ENCODE assay signal across 17 cellular contexts in the genomic region with DNA sequence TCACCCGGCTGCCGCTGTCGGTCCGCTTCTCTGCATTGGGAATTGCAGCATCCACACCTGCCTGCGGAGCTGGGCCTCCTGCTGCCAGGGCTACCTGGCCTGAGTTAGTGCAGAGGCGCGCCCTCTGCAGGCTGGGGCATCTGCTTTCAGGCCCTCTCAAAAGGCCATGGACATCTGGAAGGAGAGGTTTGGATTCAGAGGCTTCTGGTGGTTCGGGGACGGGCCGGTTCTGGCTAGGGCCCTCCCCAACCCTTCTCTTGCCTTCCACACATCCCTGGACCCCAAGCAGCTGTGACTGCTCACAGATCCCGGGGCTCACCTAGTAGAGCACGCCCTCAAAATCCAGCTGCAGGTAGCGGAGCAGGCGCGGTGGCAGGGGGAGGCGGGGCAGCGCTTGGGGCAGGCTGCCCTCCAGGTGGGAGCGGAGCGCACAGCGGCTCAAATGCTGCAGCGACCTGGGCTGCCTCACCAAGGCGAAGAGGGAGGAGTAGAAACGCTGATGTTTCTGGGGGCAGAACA. TPM values are rescaled to one million over a fixed set of nuclear protein-coding genes. Genes with fewer than 3 reads are reported as not detected.
DNase-seq lines count a peak whose midpoint lies in the region; TF ChIP-seq lines count a peak whose summit lies in the region.
"Had no signal": no experiment of that assay in that cellular context is flagged by ENCODE, and none has a peak within 500 bp of the region (broad histone marks: within the 10 kb centered on the region; RNA-seq: fewer than 3 reads in every experiment).

No MANE protein-coding gene starts in this region.

- CTCF ChIA-PET in PC-9 (lab: Charles Lee) = interaction anchor here (0.6 kb wide), 1 partner anchor 54 kb away, joined by 4 read pairs; no protein-coding TSS in a partner anchor

- H3K4me2 ChIP-seq in PC-9 = no peak overlapping the region
- no peak overlapping the region for H3K4me2 ChIP-seq in neural progenitor cell

- H3K27me3 ChIP-seq in H7 (ENCODE audit: control insufficient read depth, insufficient read depth, low read length) = peaks cover 13% of the 10 kb centered on the region
- H3K27me3 ChIP-seq in PC-9 (ENCODE audit: insufficient read depth, low read depth) = peaks cover 67% of the 10 kb centered on the region
- peaks cover 71% of the 10 kb centered on the region for H3K27me3 ChIP-seq in neural progenitor cell
- H3K27me3 ChIP-seq in sigmoid colon = peaks cover 6 to 56% (median 26%) of the 10 kb centered on the region in 3 donors

- POLR2A ChIA-PET in PC-9 (lab: Charles Lee; ENCODE audit: unreplicated experiment) = interaction anchor here (0.5 kb wide), 1 partner anchor 71 kb away, joined by 3 read pairs; no protein-coding TSS in a partner anchor

- peak; percentile 90 for DNase-seq in H7
- DNase-seq in PC-9 = peak in 1 of 2 experiments; percentile 43
- no peak for DNase-seq in neural progenitor cell (ENCODE audit: low spot score)
- DNase-seq in stimulated activated naive CD4-positive, alpha-beta T cell treated with Interleukin-2 at 50 U/mL for 16 hours (lab: John Stamatoyannopoulos, UW) = no peak
- no peak for DNase-seq in sigmoid colon
- no peak for DNase-seq in DMS79 treated with DMSO at 0.1 percent for 48 hours (lab: John Stamatoyannopoulos, UW)
- DNase-seq: activated CD4-positive, alpha-beta T cell treated with anti-CD3 and anti-CD28 coated beads, Interleukin-2, amount 50 U/mL, for 1 hour; body of pancreas; cortex of kidney; erythroblast; NCI-H2029; NCI-H524 treated with DMSO at 0.1 percent for 48 hours; transverse colon had no signal

- H3K27ac Mint-ChIP-seq in neural progenitor cell = no peak overlapping the region
- H3K27ac Mint-ChIP-seq: activated naive CD8-positive, alpha-beta T cell; natural killer cell treated with Interleukin-12 subunit alpha and Interleukin-12 subunit beta and Interleukin-15 and Interleukin-18, amount 100 ng/mL, for 72 hours; stimulated activated memory B cell treated with anti-CD40 and anti-IgM and Interleukin-4, amounts not matched to agents 10 μg/mL and 1 μg/mL and 100 μg/mL, for 72 hours had no signal

- no peaks in the 10 kb centered on the region for H3K36me3 ChIP-seq in H7 (replicated peaks; ENCODE audit: control insufficient read depth, insufficient read depth, low read length)
- H3K36me3 ChIP-seq in PC-9 (ENCODE audit: low read depth) = no peaks in the 10 kb centered on the region
- no peaks in the 10 kb centered on the region for H3K36me3 ChIP-seq in neural progenitor cell
- H3K36me3 ChIP-seq in sigmoid colon = no peaks in the 10 kb centered on the region
- H3K36me3 ChIP-seq: transverse colon had no signal

- no peaks in the 10 kb centered on the region for H3F3A ChIP-seq in PC-9 (ENCODE audit: insufficient read depth, low read depth)
- H3F3A ChIP-seq in neural progenitor cell (ENCODE audit: low read depth) = peaks cover 4% of the 10 kb centered on the region

- intact Hi-C loops in PC-9 (cut with micrococcal nuclease; ENCODE audit: unreplicated experiment) = loop anchor here (10.0 kb wide), 1 partner anchor 891 kb away; no protein-coding TSS in a partner anchor
- intact Hi-C loops in sigmoid colon (cut with DNase I) = no loop called here

- peaks cover 35% of the 10 kb centered on the region for H3K27me3 Mint-ChIP-seq in neural progenitor cell (ENCODE audit: insufficient read depth, low read depth)

- BruUV-seq in PC-9 (replicated peaks; lab: Mats Ljungman, UMichigan) = no TSS peak

- WGBS in sigmoid colon, 2 donors = 64 to 77% methylated on average over 23 of the region's 23 CpGs

- H2AFZ ChIP-seq in PC-9 (no peak overlapping the region), neural progenitor cell (replicated peaks) (no peak overlapping the region)

- no peak for TF ChIP-seq EP300 in sigmoid colon (IDR thresholded peaks at IDR 0.05)

- peaks cover 3% of the 10 kb centered on the region for H3K4me1 Mint-ChIP-seq in neural progenitor cell

- H3K9ac ChIP-seq in neural progenitor cell = no peak overlapping the region

- H3K4me1 ChIP-seq in PC-9 (replicated peaks; ENCODE audit: insufficient read depth) (no peaks in the 10 kb centered on the region), neural progenitor cell (no peaks in the 10 kb centered on the region), sigmoid colon (peaks cover 0 to 5% (median 0%) of the 10 kb centered on the region in 4 donors)
- H3K4me1 ChIP-seq: body of pancreas, transverse colon had no signal

- H3K79me2 ChIP-seq in PC-9 (ENCODE audit: low read depth) = no peaks in the 10 kb centered on the region
- no peaks in the 10 kb centered on the region for H3K79me2 ChIP-seq in neural progenitor cell (ENCODE audit: low read depth)

- H3K9me3 ChIP-seq in PC-9 (ENCODE audit: insufficient read depth, low read depth) = no peaks in the 10 kb centered on the region
- no peaks in the 10 kb centered on the region for H3K9me3 ChIP-seq in neural progenitor cell (ENCODE audit: low read depth)
- no peaks in the 10 kb centered on the region for H3K9me3 ChIP-seq in sigmoid colon
- H3K9me3 ChIP-seq: body of pancreas, psoas muscle, transverse colon had no signal

- H3K36me3 Mint-ChIP-seq in neural progenitor cell = no peaks in the 10 kb centered on the region
- H3K36me3 Mint-ChIP-seq: activated naive CD8-positive, alpha-beta T cell; natural killer cell treated with Interleukin-12 subunit alpha and Interleukin-12 subunit beta and Interleukin-15 and Interleukin-18, amount 100 ng/mL, for 72 hours; stimulated activated memory B cell treated with anti-CD40 and anti-IgM and Interleukin-4, amounts not matched to agents 10 μg/mL and 1 μg/mL and 100 μg/mL, for 72 hours had no signal

- H4K20me1 ChIP-seq in PC-9 (ENCODE audit: insufficient read depth) = no peaks in the 10 kb centered on the region; the same call in 1 of the 2 replicates
- no peaks in the 10 kb centered on the region for H4K20me1 ChIP-seq in neural progenitor cell (ENCODE audit: low read depth)

- no peak for TF ChIP-seq POLR2A in sigmoid colon (IDR thresholded peaks at IDR 0.05)

- H3K9me3 Mint-ChIP-seq in neural progenitor cell = peaks cover 22% of the 10 kb centered on the region
- H3K9me3 Mint-ChIP-seq: natural killer cell treated with Interleukin-12 subunit alpha and Interleukin-12 subunit beta and Interleukin-15 and Interleukin-18, amount 100 ng/mL, for 72 hours; stimulated activated memory B cell treated with anti-CD40 and anti-IgM and Interleukin-4, amounts not matched to agents 10 μg/mL and 1 μg/mL and 100 μg/mL, for 72 hours had no signal

- no peak overlapping the region for H3K27ac ChIP-seq in PC-9
- no peak overlapping the region for H3K27ac ChIP-seq in neural progenitor cell
- H3K27ac ChIP-seq in sigmoid colon = no peak overlapping the region
- H3K27ac ChIP-seq: body of pancreas, psoas muscle, transverse colon had no signal

- TF ChIP-seq CTCF in PC-9 (conservative IDR thresholded peaks at IDR 0.05) (peak; percentile 45), neural progenitor cell (IDR thresholded peaks at IDR 0.05) (peak; percentile 14), sigmoid colon (IDR thresholded peaks at IDR 0.05) (no peak)

- H3K9me2 ChIP-seq in PC-9 (ENCODE audit: insufficient read depth) = no peaks in the 10 kb centered on the region

- no peak overlapping the region for H3K4me3 ChIP-seq in H7 (ENCODE audit: insufficient read depth, low read depth, low read length)
- H3K4me3 ChIP-seq in PC-9 = no peak overlapping the region
- no peak overlapping the region for H3K4me3 ChIP-seq in neural progenitor cell
- H3K4me3 ChIP-seq in sigmoid colon = no peak overlapping the region
- H3K4me3 ChIP-seq: body of pancreas, psoas muscle, transverse colon had no signal

- H3K4me3 Mint-ChIP-seq in neural progenitor cell = no peak overlapping the region
- H3K4me3 Mint-ChIP-seq: activated naive CD8-positive, alpha-beta T cell; natural killer cell treated with Interleukin-12 subunit alpha and Interleukin-12 subunit beta and Interleukin-15 and Interleukin-18, amount 100 ng/mL, for 72 hours; stimulated activated memory B cell treated with anti-CD40 and anti-IgM and Interleukin-4, amounts not matched to agents 10 μg/mL and 1 μg/mL and 100 μg/mL, for 72 hours had no signal

RNA-seq across cellular contexts. Expression of gene GBX1, which starts 8.4 kb away (rescaled TPM):
- total RNA-seq in H7 (2014; rRNA removed; shearing (Covaris generic)) = 0.62 TPM in 1 of 2 replicates, not detected in the other
- not detected in 2 replicates for total RNA-seq in PC-9 (2021)
- total RNA-seq in neural progenitor cell (ENCODE audit: low replicate concordance) = not detected in 2 replicates
- not detected for total RNA-seq in sigmoid colon
- polyA plus RNA-seq in sigmoid colon = not detected
- total RNA-seq: body of pancreas; natural killer cell treated with Interleukin-12 subunit alpha and Interleukin-12 subunit beta and Interleukin-15 and Interleukin-18, amount 100 ng/mL, for 72 hours; transverse colon had no signal

RNA-seq across cellular contexts. Expression of gene ASB10, which starts 11.2 kb away (rescaled TPM):
- total RNA-seq in H7 (2014; rRNA removed; shearing (Covaris generic)) = not detected in 2 replicates
- total RNA-seq in PC-9 (2021) = not detected in 2 replicates
- not detected in 2 replicates for total RNA-seq in neural progenitor cell (ENCODE audit: low replicate concordance)
- not detected for total RNA-seq in sigmoid colon
- polyA plus RNA-seq in sigmoid colon = not detected
- total RNA-seq: body of pancreas; natural killer cell treated with Interleukin-12 subunit alpha and Interleukin-12 subunit beta and Interleukin-15 and Interleukin-18, amount 100 ng/mL, for 72 hours; transverse colon had no signal

RNA-seq across cellular contexts. Expression of gene H2BK1, which starts 34.4 kb away (rescaled TPM):
- 0.74 TPM in 1 of 2 replicates, not detected in the other for total RNA-seq in H7 (2014; rRNA removed; shearing (Covaris generic))
- not detected in 2 replicates for total RNA-seq in PC-9 (2021)
- total RNA-seq in neural progenitor cell (ENCODE audit: low replicate concordance) = not detected in 2 replicates
- not detected for total RNA-seq in sigmoid colon
- not detected for polyA plus RNA-seq in sigmoid colon
- total RNA-seq: body of pancreas; natural killer cell treated with Interleukin-12 subunit alpha and Interleukin-12 subunit beta and Interleukin-15 and Interleukin-18, amount 100 ng/mL, for 72 hours; transverse colon had no signal
- polyA plus RNA-seq: psoas muscle had no signal

RNA-seq across cellular contexts. Expression of gene ABCF2, which starts 51.2 kb away (rescaled TPM):
- 47.3 and 48.5 TPM in 2 replicates for total RNA-seq in H7 (2014; rRNA removed; shearing (Covaris generic))
- total RNA-seq in PC-9 (2021) (45.8 and 49.4 TPM in 2 replicates), neural progenitor cell (ENCODE audit: low replicate concordance) (31.3 and 40.7 TPM in 2 replicates), sigmoid colon (10 to 100 TPM; 25.8 to 34.6 (median 30.2) TPM)
- 10 to 100 TPM; 18.3 to 34.6 (median 19.8) TPM for polyA plus RNA-seq in sigmoid colon

RNA-seq across cellular contexts. Expression of gene CHPF2, which starts 56.4 kb away (rescaled TPM):
- 24.7 and 25.0 TPM in 2 replicates for total RNA-seq in H7 (2014; rRNA removed; shearing (Covaris generic))
- total RNA-seq in PC-9 (2021) = 47.4 and 54.9 TPM in 2 replicates
- 8.8 and 18.3 TPM in 2 replicates for total RNA-seq in neural progenitor cell (ENCODE audit: low replicate concordance)
- total RNA-seq in sigmoid colon = 10 to 100 TPM; 14.3 to 36.3 (median 18.9) TPM
- polyA plus RNA-seq in sigmoid colon = 10 to 100 TPM in 1 of 3 donors, 1 to 10 TPM in 2; 5.4 to 27.9 (median 5.5) TPM

Comparison
In these comparisons a context has a peak if more than half of its experiments do, and no peak if none do; other contexts are left out.
1. CTCF ChIP-seq: peak in PC-9 (single experiment) and neural progenitor cell (single experiment); none in sigmoid colon (0 of 4).